ENCODE assay signal across 13 cellular contexts in genomic region chr12:126915309-126915708, GRCh38.
DNase-seq lines count a peak whose midpoint lies in the region; TF ChIP-seq lines count a peak whose summit lies in the region.
"Had no signal": no experiment of that assay in that cellular context is flagged by ENCODE, and none has a peak within 500 bp of the region (broad histone marks: within the 10 kb centered on the region; RNA-seq: fewer than 3 reads in every experiment).

No MANE protein-coding gene starts in this region.

- no peak for TF ChIP-seq CTCF in 22Rv1 (IDR thresholded peaks at IDR 0.05)
- TF ChIP-seq CTCF in OCI-LY3 (IDR thresholded peaks at IDR 0.05; ENCODE audit: low read depth, low read length), result no peak
- TF ChIP-seq CTCF in stomach (IDR thresholded peaks at IDR 0.05), result no peak

- intact Hi-C loops in stomach (cut with DNase I; ENCODE audit: low total_unique reads), result no loop called here

- peak overlapping the region; percentile 15; the same call in 1 of the 2 replicates for H3K4me2 ChIP-seq in OCI-LY3 (ENCODE audit: low read length)

- H4K20me1 ChIP-seq in OCI-LY3 (ENCODE audit: insufficient read depth, low read length), result no peaks in the 10 kb centered on the region

- H3K27ac ChIP-seq in 22Rv1 (peak overlapping the region; percentile 39), OCI-LY3 (ENCODE audit: low read length) (no peak overlapping the region), stomach (no peak overlapping the region)
- H3K27ac ChIP-seq: C4-2B had no signal

- H3K9ac ChIP-seq in OCI-LY3 (ENCODE audit: low read length), result no peak overlapping the region

- H3K79me2 ChIP-seq in OCI-LY3 (ENCODE audit: low read length), result no peaks in the 10 kb centered on the region

- H3K9me3 ChIP-seq in OCI-LY3 (ENCODE audit: insufficient read depth, low read length) (no peaks in the 10 kb centered on the region), stomach (no peaks in the 10 kb centered on the region)
- H3K9me3 ChIP-seq: BE2C had no signal

- H3K36me3 ChIP-seq in OCI-LY3 (replicated peaks; ENCODE audit: low read depth, low read length) (no peaks in the 10 kb centered on the region), stomach (no peaks in the 10 kb centered on the region)
- H3K36me3 ChIP-seq: BE2C had no signal

- no peak for TF ChIP-seq EP300 in stomach (IDR thresholded peaks at IDR 0.05)

- in situ Hi-C loops in KBM-7 (cut with MboI; ENCODE audit: low pct_unique_long_range_greater_than_20kb, low sequenced_read_pairs), result no loop called here

- H3K4me3 ChIP-seq in OCI-LY3 (ENCODE audit: low read length), result no peak overlapping the region
- H3K4me3 ChIP-seq in stomach, result no peak overlapping the region

- H3K4me1 ChIP-seq in OCI-LY3 (ENCODE audit: low read length) (no peaks in the 10 kb centered on the region), stomach (no peaks in the 10 kb centered on the region)
- H3K4me1 ChIP-seq: BE2C had no signal

- WGBS in stomach, 5 donors, result 47 to 72% (median 62%) methylated on average over 6 of the region's 6 CpGs

- TF ChIP-seq POLR2A in stomach (IDR thresholded peaks at IDR 0.05), result no peak

- peak; percentile 20 for DNase-seq in KBM-7
- peak; percentile 28 for DNase-seq in medulla oblongata (ENCODE audit: extremely low spot score)
- DNase-seq in middle frontal gyrus (ENCODE audit: extremely low spot score, low spot score), result no peak
- no peak for DNase-seq in stomach
- no peak for DNase-seq in NCI-H446 treated with DMSO at 0.1 percent for 48 hours (lab: John Stamatoyannopoulos, UW)
- DNase-seq: BE2C; CD4-positive, alpha-beta memory T cell; DMS79; GOT3; H9 had no signal

- H3K27me3 ChIP-seq in OCI-LY3 (ENCODE audit: low read depth, low read length) (no peaks in the 10 kb centered on the region), stomach (peaks cover 0 to 8% (median 0%) of the 10 kb centered on the region in 3 donors)
- H3K27me3 ChIP-seq: BE2C had no signal

- H2AFZ ChIP-seq in OCI-LY3 (ENCODE audit: low read depth, low read length), result no peak overlapping the region

Comparison
In these comparisons a context has a peak if more than half of its experiments do, and no peak if none do; other contexts are left out.
1. DNase-seq: peak in KBM-7 (single experiment) and medulla oblongata (single experiment); none in middle frontal gyrus (single experiment), stomach (single experiment) and NCI-H446 treated with DMSO at 0.1 percent for 48 hours (single experiment).